Comparison of ENCODE assay signal across 1 cellular context in the genomic region with DNA sequence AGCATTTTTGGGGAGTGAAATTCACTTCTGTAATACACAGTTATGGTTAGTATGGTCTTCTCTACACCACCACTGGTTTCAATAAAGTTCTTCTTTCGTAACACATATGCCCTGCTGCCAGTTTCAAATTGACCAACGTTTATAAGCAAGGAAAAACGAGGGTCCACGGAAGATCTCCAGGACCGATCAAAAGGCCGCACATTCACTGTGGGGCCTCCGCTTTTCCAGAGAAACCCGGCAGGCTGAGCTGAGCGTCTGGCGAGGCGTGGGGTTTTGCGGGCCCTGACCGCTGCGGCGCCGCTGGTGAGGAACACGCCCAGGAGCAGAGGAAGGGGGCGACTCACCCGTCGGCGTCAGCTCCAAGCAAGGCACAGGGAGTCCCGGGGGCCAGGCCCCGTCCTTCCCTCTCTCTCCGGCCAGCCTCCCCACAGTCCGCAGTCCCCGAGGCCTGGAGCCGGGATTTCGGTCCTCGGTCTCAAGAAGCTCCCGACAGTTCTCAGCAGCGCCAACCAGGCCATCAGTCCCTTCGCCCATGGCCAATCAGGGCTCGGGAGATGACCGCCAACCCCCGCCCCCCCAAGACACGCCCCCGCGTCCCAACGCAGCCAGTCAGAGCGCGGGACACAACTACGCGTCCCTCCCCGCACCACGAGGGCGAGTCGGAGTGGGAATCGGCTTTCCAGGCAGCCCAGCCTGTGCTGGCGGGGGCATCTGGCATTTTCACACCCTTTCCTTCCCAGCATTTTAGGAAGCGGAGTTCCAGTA.
TF ChIP-seq lines count a peak whose summit lies in the region.

A gene with protein sequence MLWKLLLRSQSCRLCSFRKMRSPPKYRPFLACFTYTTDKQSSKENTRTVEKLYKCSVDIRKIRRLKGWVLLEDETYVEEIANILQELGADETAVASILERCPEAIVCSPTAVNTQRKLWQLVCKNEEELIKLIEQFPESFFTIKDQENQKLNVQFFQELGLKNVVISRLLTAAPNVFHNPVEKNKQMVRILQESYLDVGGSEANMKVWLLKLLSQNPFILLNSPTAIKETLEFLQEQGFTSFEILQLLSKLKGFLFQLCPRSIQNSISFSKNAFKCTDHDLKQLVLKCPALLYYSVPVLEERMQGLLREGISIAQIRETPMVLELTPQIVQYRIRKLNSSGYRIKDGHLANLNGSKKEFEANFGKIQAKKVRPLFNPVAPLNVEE (minus strand): TSS at position 522 of the 765 bp plus-strand sequence. CDS start 8,432 bp downstream, outside the sequence.

TF ChIP-seq in K562, 482 proteins besides CTCF, POLR2A, EP300 and RAD21 (continued from another document and continues in another):
- TF ChIP-seq, protein P1, sequence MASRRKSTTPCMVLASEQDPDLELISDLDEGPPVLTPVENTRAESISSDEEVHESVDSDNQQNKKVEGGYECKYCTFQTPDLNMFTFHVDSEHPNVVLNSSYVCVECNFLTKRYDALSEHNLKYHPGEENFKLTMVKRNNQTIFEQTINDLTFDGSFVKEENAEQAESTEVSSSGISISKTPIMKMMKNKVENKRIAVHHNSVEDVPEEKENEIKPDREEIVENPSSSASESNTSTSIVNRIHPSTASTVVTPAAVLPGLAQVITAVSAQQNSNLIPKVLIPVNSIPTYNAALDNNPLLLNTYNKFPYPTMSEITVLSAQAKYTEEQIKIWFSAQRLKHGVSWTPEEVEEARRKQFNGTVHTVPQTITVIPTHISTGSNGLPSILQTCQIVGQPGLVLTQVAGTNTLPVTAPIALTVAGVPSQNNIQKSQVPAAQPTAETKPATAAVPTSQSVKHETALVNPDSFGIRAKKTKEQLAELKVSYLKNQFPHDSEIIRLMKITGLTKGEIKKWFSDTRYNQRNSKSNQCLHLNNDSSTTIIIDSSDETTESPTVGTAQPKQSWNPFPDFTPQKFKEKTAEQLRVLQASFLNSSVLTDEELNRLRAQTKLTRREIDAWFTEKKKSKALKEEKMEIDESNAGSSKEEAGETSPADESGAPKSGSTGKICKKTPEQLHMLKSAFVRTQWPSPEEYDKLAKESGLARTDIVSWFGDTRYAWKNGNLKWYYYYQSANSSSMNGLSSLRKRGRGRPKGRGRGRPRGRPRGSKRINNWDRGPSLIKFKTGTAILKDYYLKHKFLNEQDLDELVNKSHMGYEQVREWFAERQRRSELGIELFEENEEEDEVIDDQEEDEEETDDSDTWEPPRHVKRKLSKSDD (conservative IDR thresholded peaks at IDR 0.05; ENCODE audit: low read length): no peak
- TF ChIP-seq ZNF561 (CRISPR knock-in tag; conservative IDR thresholded peaks at IDR 0.05) (no peak), GTF2E2 (tag; IDR thresholded peaks at IDR 0.05) (no peak), ZBED1 (IDR thresholded peaks at IDR 0.05) (0 out of 2 replicates have a peak, but pooled peaks have one; percentile 40), TCFL5 (CRISPR knock-in tag; conservative IDR thresholded peaks at IDR 0.05) (no peak), RFX1 (IDR thresholded peaks at IDR 0.05) (no peak), TAF1 (IDR thresholded peaks at IDR 0.05; ENCODE audit: control insufficient read depth, extremely low read depth, insufficient read depth, low read length, severe bottlenecking) (peak; percentile 54), ZFP30 (CRISPR knock-in tag; IDR thresholded peaks at IDR 0.05; ENCODE audit: borderline replicate concordance) (no peak), ETS2 (tag; IDR thresholded peaks at IDR 0.05; ENCODE audit: borderline replicate concordance, poor library complexity, severe bottlenecking) (no peak), ETV5 (CRISPR knock-in tag; IDR thresholded peaks at IDR 0.05; ENCODE audit: low read depth) (0 out of 2 replicates have a peak, but pooled peaks have one; percentile 42), ZNF408 (CRISPR knock-in tag; IDR thresholded peaks at IDR 0.05; ENCODE audit: low read depth) (no peak), DMBX1 (CRISPR knock-in tag; IDR thresholded peaks at IDR 0.05; ENCODE audit: borderline replicate concordance) (no peak; the same call in 1 of the 2 replicates), NCOA6 (IDR thresholded peaks at IDR 0.05) (no peak), RHOXF2B (CRISPR knock-in tag; conservative IDR thresholded peaks at IDR 0.05) (no peak), ZNF140 (CRISPR knock-in tag; IDR thresholded peaks at IDR 0.05) (no peak), SRSF7 (optimal IDR thresholded peaks at IDR 0.05; ENCODE audit: low read depth, low read length) (no peak), TCF3 (CRISPR knock-in tag; IDR thresholded peaks at IDR 0.05) (no peak)
- TF ChIP-seq, protein P2, sequence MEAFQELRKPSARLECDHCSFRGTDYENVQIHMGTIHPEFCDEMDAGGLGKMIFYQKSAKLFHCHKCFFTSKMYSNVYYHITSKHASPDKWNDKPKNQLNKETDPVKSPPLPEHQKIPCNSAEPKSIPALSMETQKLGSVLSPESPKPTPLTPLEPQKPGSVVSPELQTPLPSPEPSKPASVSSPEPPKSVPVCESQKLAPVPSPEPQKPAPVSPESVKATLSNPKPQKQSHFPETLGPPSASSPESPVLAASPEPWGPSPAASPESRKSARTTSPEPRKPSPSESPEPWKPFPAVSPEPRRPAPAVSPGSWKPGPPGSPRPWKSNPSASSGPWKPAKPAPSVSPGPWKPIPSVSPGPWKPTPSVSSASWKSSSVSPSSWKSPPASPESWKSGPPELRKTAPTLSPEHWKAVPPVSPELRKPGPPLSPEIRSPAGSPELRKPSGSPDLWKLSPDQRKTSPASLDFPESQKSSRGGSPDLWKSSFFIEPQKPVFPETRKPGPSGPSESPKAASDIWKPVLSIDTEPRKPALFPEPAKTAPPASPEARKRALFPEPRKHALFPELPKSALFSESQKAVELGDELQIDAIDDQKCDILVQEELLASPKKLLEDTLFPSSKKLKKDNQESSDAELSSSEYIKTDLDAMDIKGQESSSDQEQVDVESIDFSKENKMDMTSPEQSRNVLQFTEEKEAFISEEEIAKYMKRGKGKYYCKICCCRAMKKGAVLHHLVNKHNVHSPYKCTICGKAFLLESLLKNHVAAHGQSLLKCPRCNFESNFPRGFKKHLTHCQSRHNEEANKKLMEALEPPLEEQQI (IDR thresholded peaks at IDR 0.05): no peak
- TF ChIP-seq, protein P3, sequence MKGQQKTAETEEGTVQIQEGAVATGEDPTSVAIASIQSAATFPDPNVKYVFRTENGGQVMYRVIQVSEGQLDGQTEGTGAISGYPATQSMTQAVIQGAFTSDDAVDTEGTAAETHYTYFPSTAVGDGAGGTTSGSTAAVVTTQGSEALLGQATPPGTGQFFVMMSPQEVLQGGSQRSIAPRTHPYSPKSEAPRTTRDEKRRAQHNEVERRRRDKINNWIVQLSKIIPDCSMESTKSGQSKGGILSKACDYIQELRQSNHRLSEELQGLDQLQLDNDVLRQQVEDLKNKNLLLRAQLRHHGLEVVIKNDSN (CRISPR knock-in tag; IDR thresholded peaks at IDR 0.05): peak; percentile 65
- TF ChIP-seq, protein P4, sequence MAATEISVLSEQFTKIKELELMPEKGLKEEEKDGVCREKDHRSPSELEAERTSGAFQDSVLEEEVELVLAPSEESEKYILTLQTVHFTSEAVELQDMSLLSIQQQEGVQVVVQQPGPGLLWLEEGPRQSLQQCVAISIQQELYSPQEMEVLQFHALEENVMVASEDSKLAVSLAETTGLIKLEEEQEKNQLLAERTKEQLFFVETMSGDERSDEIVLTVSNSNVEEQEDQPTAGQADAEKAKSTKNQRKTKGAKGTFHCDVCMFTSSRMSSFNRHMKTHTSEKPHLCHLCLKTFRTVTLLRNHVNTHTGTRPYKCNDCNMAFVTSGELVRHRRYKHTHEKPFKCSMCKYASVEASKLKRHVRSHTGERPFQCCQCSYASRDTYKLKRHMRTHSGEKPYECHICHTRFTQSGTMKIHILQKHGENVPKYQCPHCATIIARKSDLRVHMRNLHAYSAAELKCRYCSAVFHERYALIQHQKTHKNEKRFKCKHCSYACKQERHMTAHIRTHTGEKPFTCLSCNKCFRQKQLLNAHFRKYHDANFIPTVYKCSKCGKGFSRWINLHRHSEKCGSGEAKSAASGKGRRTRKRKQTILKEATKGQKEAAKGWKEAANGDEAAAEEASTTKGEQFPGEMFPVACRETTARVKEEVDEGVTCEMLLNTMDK (IDR thresholded peaks at IDR 0.05; ENCODE audit: borderline replicate concordance, insufficient read depth, low read depth, low read length, poor library complexity, severe bottlenecking): peak; percentile 17
- TF ChIP-seq, protein P5, sequence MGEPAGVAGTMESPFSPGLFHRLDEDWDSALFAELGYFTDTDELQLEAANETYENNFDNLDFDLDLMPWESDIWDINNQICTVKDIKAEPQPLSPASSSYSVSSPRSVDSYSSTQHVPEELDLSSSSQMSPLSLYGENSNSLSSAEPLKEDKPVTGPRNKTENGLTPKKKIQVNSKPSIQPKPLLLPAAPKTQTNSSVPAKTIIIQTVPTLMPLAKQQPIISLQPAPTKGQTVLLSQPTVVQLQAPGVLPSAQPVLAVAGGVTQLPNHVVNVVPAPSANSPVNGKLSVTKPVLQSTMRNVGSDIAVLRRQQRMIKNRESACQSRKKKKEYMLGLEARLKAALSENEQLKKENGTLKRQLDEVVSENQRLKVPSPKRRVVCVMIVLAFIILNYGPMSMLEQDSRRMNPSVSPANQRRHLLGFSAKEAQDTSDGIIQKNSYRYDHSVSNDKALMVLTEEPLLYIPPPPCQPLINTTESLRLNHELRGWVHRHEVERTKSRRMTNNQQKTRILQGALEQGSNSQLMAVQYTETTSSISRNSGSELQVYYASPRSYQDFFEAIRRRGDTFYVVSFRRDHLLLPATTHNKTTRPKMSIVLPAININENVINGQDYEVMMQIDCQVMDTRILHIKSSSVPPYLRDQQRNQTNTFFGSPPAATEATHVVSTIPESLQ (CRISPR knock-in tag; IDR thresholded peaks at IDR 0.05): peak; percentile 83; the same call in 1 of the 2 replicates
- TF ChIP-seq, protein P6, sequence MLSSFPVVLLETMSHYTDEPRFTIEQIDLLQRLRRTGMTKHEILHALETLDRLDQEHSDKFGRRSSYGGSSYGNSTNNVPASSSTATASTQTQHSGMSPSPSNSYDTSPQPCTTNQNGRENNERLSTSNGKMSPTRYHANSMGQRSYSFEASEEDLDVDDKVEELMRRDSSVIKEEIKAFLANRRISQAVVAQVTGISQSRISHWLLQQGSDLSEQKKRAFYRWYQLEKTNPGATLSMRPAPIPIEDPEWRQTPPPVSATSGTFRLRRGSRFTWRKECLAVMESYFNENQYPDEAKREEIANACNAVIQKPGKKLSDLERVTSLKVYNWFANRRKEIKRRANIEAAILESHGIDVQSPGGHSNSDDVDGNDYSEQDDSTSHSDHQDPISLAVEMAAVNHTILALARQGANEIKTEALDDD (IDR thresholded peaks at IDR 0.05): no peak
- TF ChIP-seq, protein P7, sequence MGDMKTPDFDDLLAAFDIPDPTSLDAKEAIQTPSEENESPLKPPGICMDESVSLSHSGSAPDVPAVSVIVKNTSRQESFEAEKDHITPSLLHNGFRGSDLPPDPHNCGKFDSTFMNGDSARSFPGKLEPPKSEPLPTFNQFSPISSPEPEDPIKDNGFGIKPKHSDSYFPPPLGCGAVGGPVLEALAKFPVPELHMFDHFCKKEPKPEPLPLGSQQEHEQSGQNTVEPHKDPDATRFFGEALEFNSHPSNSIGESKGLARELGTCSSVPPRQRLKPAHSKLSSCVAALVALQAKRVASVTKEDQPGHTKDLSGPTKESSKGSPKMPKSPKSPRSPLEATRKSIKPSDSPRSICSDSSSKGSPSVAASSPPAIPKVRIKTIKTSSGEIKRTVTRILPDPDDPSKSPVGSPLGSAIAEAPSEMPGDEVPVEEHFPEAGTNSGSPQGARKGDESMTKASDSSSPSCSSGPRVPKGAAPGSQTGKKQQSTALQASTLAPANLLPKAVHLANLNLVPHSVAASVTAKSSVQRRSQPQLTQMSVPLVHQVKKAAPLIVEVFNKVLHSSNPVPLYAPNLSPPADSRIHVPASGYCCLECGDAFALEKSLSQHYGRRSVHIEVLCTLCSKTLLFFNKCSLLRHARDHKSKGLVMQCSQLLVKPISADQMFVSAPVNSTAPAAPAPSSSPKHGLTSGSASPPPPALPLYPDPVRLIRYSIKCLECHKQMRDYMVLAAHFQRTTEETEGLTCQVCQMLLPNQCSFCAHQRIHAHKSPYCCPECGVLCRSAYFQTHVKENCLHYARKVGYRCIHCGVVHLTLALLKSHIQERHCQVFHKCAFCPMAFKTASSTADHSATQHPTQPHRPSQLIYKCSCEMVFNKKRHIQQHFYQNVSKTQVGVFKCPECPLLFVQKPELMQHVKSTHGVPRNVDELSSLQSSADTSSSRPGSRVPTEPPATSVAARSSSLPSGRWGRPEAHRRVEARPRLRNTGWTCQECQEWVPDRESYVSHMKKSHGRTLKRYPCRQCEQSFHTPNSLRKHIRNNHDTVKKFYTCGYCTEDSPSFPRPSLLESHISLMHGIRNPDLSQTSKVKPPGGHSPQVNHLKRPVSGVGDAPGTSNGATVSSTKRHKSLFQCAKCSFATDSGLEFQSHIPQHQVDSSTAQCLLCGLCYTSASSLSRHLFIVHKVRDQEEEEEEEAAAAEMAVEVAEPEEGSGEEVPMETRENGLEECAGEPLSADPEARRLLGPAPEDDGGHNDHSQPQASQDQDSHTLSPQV (IDR thresholded peaks at IDR 0.05): no peak
- TF ChIP-seq, protein P8, sequence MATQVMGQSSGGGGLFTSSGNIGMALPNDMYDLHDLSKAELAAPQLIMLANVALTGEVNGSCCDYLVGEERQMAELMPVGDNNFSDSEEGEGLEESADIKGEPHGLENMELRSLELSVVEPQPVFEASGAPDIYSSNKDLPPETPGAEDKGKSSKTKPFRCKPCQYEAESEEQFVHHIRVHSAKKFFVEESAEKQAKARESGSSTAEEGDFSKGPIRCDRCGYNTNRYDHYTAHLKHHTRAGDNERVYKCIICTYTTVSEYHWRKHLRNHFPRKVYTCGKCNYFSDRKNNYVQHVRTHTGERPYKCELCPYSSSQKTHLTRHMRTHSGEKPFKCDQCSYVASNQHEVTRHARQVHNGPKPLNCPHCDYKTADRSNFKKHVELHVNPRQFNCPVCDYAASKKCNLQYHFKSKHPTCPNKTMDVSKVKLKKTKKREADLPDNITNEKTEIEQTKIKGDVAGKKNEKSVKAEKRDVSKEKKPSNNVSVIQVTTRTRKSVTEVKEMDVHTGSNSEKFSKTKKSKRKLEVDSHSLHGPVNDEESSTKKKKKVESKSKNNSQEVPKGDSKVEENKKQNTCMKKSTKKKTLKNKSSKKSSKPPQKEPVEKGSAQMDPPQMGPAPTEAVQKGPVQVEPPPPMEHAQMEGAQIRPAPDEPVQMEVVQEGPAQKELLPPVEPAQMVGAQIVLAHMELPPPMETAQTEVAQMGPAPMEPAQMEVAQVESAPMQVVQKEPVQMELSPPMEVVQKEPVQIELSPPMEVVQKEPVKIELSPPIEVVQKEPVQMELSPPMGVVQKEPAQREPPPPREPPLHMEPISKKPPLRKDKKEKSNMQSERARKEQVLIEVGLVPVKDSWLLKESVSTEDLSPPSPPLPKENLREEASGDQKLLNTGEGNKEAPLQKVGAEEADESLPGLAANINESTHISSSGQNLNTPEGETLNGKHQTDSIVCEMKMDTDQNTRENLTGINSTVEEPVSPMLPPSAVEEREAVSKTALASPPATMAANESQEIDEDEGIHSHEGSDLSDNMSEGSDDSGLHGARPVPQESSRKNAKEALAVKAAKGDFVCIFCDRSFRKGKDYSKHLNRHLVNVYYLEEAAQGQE (CRISPR knock-in tag; IDR thresholded peaks at IDR 0.05; ENCODE audit: low read depth): 0 out of 2 replicates have a peak, but pooled peaks have one; percentile 30
- TF ChIP-seq, protein P9, sequence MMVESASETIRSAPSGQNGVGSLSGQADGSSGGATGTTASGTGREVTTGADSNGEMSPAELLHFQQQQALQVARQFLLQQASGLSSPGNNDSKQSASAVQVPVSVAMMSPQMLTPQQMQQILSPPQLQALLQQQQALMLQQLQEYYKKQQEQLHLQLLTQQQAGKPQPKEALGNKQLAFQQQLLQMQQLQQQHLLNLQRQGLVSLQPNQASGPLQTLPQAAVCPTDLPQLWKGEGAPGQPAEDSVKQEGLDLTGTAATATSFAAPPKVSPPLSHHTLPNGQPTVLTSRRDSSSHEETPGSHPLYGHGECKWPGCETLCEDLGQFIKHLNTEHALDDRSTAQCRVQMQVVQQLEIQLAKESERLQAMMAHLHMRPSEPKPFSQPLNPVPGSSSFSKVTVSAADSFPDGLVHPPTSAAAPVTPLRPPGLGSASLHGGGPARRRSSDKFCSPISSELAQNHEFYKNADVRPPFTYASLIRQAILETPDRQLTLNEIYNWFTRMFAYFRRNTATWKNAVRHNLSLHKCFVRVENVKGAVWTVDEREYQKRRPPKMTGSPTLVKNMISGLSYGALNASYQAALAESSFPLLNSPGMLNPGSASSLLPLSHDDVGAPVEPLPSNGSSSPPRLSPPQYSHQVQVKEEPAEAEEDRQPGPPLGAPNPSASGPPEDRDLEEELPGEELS (CRISPR knock-in tag; IDR thresholded peaks at IDR 0.05; ENCODE audit: borderline replicate concordance): no peak
